Comparison of ENCODE assay signal across 25 cellular contexts in the genomic region with DNA sequence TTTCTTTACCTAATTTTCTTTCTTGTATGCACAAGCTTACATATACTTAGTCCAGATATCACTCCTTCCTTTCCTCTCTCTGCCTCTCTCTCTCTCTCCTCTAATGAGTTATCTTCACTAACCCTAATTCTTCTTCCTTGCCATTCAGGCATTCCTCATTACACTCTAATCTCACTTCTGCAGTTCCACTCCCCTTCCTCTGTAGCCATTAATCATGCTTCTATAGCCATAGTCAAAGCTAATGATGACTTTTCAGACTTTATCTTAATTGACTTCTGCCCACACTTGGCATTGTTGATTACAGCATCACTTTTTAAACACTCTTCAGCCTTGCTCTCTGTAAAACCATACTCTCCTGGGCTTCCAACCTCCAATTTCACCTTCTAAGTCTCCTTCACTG.
"Had no signal": no experiment of that assay in that cellular context is flagged by ENCODE, and none has a peak within 500 bp of the region (broad histone marks: within the 10 kb centered on the region; RNA-seq: fewer than 3 reads in every experiment).

No MANE protein-coding gene starts in this region.

- H3K4me3 Mint-ChIP-seq: activated CD8-positive, alpha-beta memory T cell treated with anti-CD3 and anti-CD28 coated beads, Interleukin-2, amount 10 ng/mL, durations not matched to agents 7 days and 5 days; activated CD8-positive, alpha-beta T cell treated with anti-CD3 and anti-CD28 coated beads, Interleukin-2, amount 10 ng/mL, durations not matched to agents 7 days and 5 days; naive thymus-derived CD8-positive, alpha-beta T cell; neural crest cell; stimulated activated naive B cell treated with anti-CD40 and anti-IgM and Interleukin-4, amounts not matched to agents 10 μg/mL and 1 μg/mL and 100 μg/mL, for 72 hours had no signal

- H3K27ac ChIP-seq: left lung, lower lobe of right lung, pancreas, psoas muscle, stomach, thyroid gland, WERI-Rb-1 had no signal

- H3K36me3 Mint-ChIP-seq: activated CD8-positive, alpha-beta memory T cell treated with anti-CD3 and anti-CD28 coated beads, Interleukin-2, amount 10 ng/mL, durations not matched to agents 7 days and 5 days had no signal

- DNase-seq: activated CD4-positive, alpha-beta T cell treated with anti-CD3 and anti-CD28 coated beads, Interleukin-2, amount 50 U/mL, for 1 hour; activated CD4-positive, CD25-positive, alpha-beta regulatory T cell treated with anti-CD3 and anti-CD28 coated beads, Interleukin-2, amount 50 U/mL, for 72 hours; activated CD8-positive, alpha-beta memory T cell treated with anti-CD3 and anti-CD28 coated beads, Interleukin-2, amount 10 ng/mL, durations not matched to agents 7 days and 5 days; activated CD8-positive, alpha-beta T cell treated with anti-CD3 and anti-CD28 coated beads, Interleukin-2, amount 10 ng/mL, durations not matched to agents 7 days and 5 days; activated T-cell treated with anti-CD3 and anti-CD28 coated beads, Interleukin-2, amount 50 U/mL, for 48 hours; dermis blood vessel endothelial cell; effector CD4-positive, alpha-beta T cell; foreskin fibroblast; left lung; lower lobe of right lung; mesenchymal stem cell; naive thymus-derived CD8-positive, alpha-beta T cell; nucleus accumbens; pancreas; psoas muscle; stimulated activated CD4-positive, alpha-beta T cell treated with anti-CD3 and anti-CD28 coated beads, Interleukin-15, amount 100 ng/mL, for 24 hours; stimulated activated CD4-positive, alpha-beta T cell treated with anti-CD3 and anti-CD28 coated beads, Interleukin-2, amount 100 ng/mL, for 24 hours; stimulated activated naive B cell treated with anti-CD40 and anti-IgM and Interleukin-4, amounts not matched to agents 10 μg/mL and 1 μg/mL and 100 μg/mL, for 72 hours; stomach; T-helper 2 cell; thyroid gland; WERI-Rb-1 had no signal

- H3K9me3 ChIP-seq: left lung, lower lobe of right lung, pancreas, psoas muscle, stomach, thyroid gland had no signal

- ATAC-seq: activated CD8-positive, alpha-beta memory T cell treated with anti-CD3 and anti-CD28 coated beads, Interleukin-2, amount 10 ng/mL, durations not matched to agents 7 days and 5 days; activated CD8-positive, alpha-beta T cell treated with anti-CD3 and anti-CD28 coated beads, Interleukin-2, amount 10 ng/mL, durations not matched to agents 7 days and 5 days; activated naive CD4-positive, alpha-beta T cell treated with anti-CD3 and anti-CD28 coated beads, Interleukin-2, amount 50 U/mL, for 72 hours; left lung; lower lobe of right lung; naive thymus-derived CD8-positive, alpha-beta T cell; pancreas; psoas muscle; stimulated activated naive B cell treated with anti-CD40 and anti-IgM and Interleukin-4, amounts not matched to agents 10 μg/mL and 1 μg/mL and 100 μg/mL, for 72 hours had no signal

- H3K36me3 ChIP-seq: left lung, lower lobe of right lung, pancreas, stomach, thyroid gland, WERI-Rb-1 had no signal

- H3K27me3 ChIP-seq: left lung, stomach, thyroid gland had no signal

- H3K4me3 ChIP-seq: left lung, lower lobe of right lung, pancreas, psoas muscle, stomach, thyroid gland had no signal

- H3K27ac Mint-ChIP-seq: activated CD8-positive, alpha-beta memory T cell treated with anti-CD3 and anti-CD28 coated beads, Interleukin-2, amount 10 ng/mL, durations not matched to agents 7 days and 5 days; activated CD8-positive, alpha-beta T cell treated with anti-CD3 and anti-CD28 coated beads, Interleukin-2, amount 10 ng/mL, durations not matched to agents 7 days and 5 days; activated naive CD4-positive, alpha-beta T cell treated with anti-CD3 and anti-CD28 coated beads, Interleukin-2, amount 50 U/mL, for 72 hours; activated T-helper 2 cell treated with anti-CD3 and anti-CD28 coated beads, Interferon-gamma antibody, Interleukin-2, Interleukin-4, amounts not matched to agents 10 μg/mL and 5 μg/mL and 100 μg/mL, durations not matched to agents 14 hours and 24 hours and 36 hours; naive thymus-derived CD8-positive, alpha-beta T cell; stimulated activated naive B cell treated with anti-CD40 and anti-IgM and Interleukin-4, amounts not matched to agents 10 μg/mL and 1 μg/mL and 100 μg/mL, for 72 hours had no signal

- H3K9me3 Mint-ChIP-seq: activated naive CD4-positive, alpha-beta T cell treated with anti-CD3 and anti-CD28 coated beads, Interleukin-2, amount 50 U/mL, for 72 hours; activated T-helper 2 cell treated with anti-CD3 and anti-CD28 coated beads, Interferon-gamma antibody, Interleukin-2, Interleukin-4, amounts not matched to agents 10 μg/mL and 5 μg/mL and 100 μg/mL, durations not matched to agents 14 hours and 24 hours and 36 hours had no signal

- H3K4me1 ChIP-seq: left lung, pancreas, psoas muscle, stomach had no signal

- H3K4me1 Mint-ChIP-seq: activated CD8-positive, alpha-beta memory T cell treated with anti-CD3 and anti-CD28 coated beads, Interleukin-2, amount 10 ng/mL, durations not matched to agents 7 days and 5 days; naive thymus-derived CD8-positive, alpha-beta T cell; neural crest cell; stimulated activated naive B cell treated with anti-CD40 and anti-IgM and Interleukin-4, amounts not matched to agents 10 μg/mL and 1 μg/mL and 100 μg/mL, for 72 hours had no signal
